In genomic region chr19:17078920-17079709, GRCh38 we compare ENCODE assay signal across 8 cellular contexts. TPM values are rescaled to one million over a fixed set of nuclear protein-coding genes. Genes with fewer than 3 reads are reported as not detected.
DNase-seq lines count a peak whose midpoint lies in the region; ATAC-seq and TF ChIP-seq lines count a peak whose summit lies in the region.

No MANE protein-coding gene starts in this region.

- no peaks in the 10 kb centered on the region for H3K9me3 Mint-ChIP-seq in IgD-negative memory B cell
- H3K9me3 Mint-ChIP-seq in naive B cell, result no peaks in the 10 kb centered on the region

- H3K4me3 ChIP-seq in AG04449 (ENCODE audit: low read depth, low read length), result peak overlapping the region; percentile 60

- peak overlapping the region; percentile 92 to 96 (median 94) for H3K27ac Mint-ChIP-seq in IgD-negative memory B cell
- peak overlapping the region in 5 of 6 donors; percentile 54 to 89 (median 84) for H3K27ac Mint-ChIP-seq in naive B cell

- H3K27ac ChIP-seq in caudate nucleus (ENCODE audit: low read depth, low read length), result peak overlapping the region; percentile 91

- no peak for TF ChIP-seq CTCF in AG04449 (IDR thresholded peaks at IDR 0.05; ENCODE audit: insufficient read depth, low read length, missing control alignments)
- no peak for TF ChIP-seq CTCF in omental fat pad (IDR thresholded peaks at IDR 0.05)

- no peak for ATAC-seq in naive B cell (ENCODE audit: low read depth in 2 of 2)
- no peak for ATAC-seq in omental fat pad (ENCODE audit: low FRiP score)
- no peak for ATAC-seq in HG03521 (IDR thresholded peaks at IDR 0.05; ENCODE audit: unreplicated experiment)
- no peak for ATAC-seq in GM21381 (IDR thresholded peaks at IDR 0.05; ENCODE audit: unreplicated experiment)

- POLR2A ChIA-PET in AG04449 (lab: Yijun Ruan, JAX), result interaction anchor here (1.4 to 1.5 kb wide), 2 partner anchors 10 to 29 kb away, joined by 3 to 5 read pairs; no protein-coding TSS in a partner anchor

- H3K4me1 Mint-ChIP-seq in IgD-negative memory B cell (peaks cover 41 to 49% (median 47%) of the 10 kb centered on the region in 3 donors), naive B cell (peaks cover 62 to 80% (median 78%) of the 10 kb centered on the region in 3 donors)

- H3K27me3 Mint-ChIP-seq in IgD-negative memory B cell (no peaks in the 10 kb centered on the region), naive B cell (no peaks in the 10 kb centered on the region)

- peak overlapping the region; percentile 76 to 94 (median 82) for H3K4me3 Mint-ChIP-seq in IgD-negative memory B cell
- peak overlapping the region; percentile 9 to 100 (median 62) for H3K4me3 Mint-ChIP-seq in naive B cell

- CTCF ChIA-PET in AG04449 (lab: Yijun Ruan, JAX), result interaction anchor here (1.2 to 1.9 kb wide), 6 partner anchors 11 to 202 kb away, joined by 3 to 5 read pairs (median 4); no protein-coding TSS in a partner anchor

- no peaks in the 10 kb centered on the region for H3K36me3 Mint-ChIP-seq in IgD-negative memory B cell
- H3K36me3 Mint-ChIP-seq in naive B cell, result no peaks in the 10 kb centered on the region

- no peak for DNase-seq in AG04449 (ENCODE audit: low read depth, low spot score)
- DNase-seq in caudate nucleus (lab: John Stamatoyannopoulos, UW), result peak in 12 of 61 donors; percentile 13 to 67 (median 44)
- DNase-seq in naive B cell, result no peak
- DNase-seq in omental fat pad (ENCODE audit: low spot score), result no peak
- DNase-seq in NCI-H526 (lab: John Stamatoyannopoulos, UW), result no peak

RNA-seq across cellular contexts. Expression of gene MYO9B, which starts 3.5 kb away (rescaled TPM):
- 26.9 TPM for polyA plus RNA-seq in IgD-negative memory B cell
- 10 to 100 TPM in 2 of 6 donors, 1 to 10 TPM in 4; 3.1 to 34.9 (median 6.9) TPM for polyA plus RNA-seq in naive B cell (ENCODE audit: low read depth in 6 of 6)
- total RNA-seq in omental fat pad, result 100 to 1,000 TPM in 2 of 4 donors, 10 to 100 TPM in 2; 52.7 to 149 (median 85.7) TPM

RNA-seq across cellular contexts. Expression of gene HAUS8, which starts 3.9 kb away (rescaled TPM):
- 11.4 TPM for polyA plus RNA-seq in IgD-negative memory B cell
- 10 to 100 TPM in 2 of 6 donors, 1 to 10 TPM in 4; 3.9 to 11.4 (median 7.2) TPM for polyA plus RNA-seq in naive B cell (ENCODE audit: low read depth in 6 of 6)
- total RNA-seq in omental fat pad, result 1 to 10 TPM; 4.0 to 7.3 (median 6.1) TPM

RNA-seq across cellular contexts. Expression of gene CPAMD8, which starts 52.5 kb away (rescaled TPM):
- polyA plus RNA-seq in IgD-negative memory B cell (5.1 TPM), naive B cell (ENCODE audit: low read depth in 6 of 6) (under 1 TPM in 4 of 6 donors, not detected in 2; 0.12 to 0.65 (median 0.35) TPM)
- 10 to 100 TPM in 2 of 4 donors, 1 to 10 TPM in 2; 4.7 to 39.6 (median 11.2) TPM for total RNA-seq in omental fat pad
